9 cellular contexts compared by ENCODE assay signal in genomic region chr1:203324103-203325003, GRCh38. TPM values are rescaled to one million over a fixed set of nuclear protein-coding genes. Genes with fewer than 3 reads are reported as not detected.
A peak's percentile ranks its signal among the peaks of the same experiment; 100 is the strongest.
DNase-seq lines count a peak whose midpoint lies in the region; ATAC-seq and TF ChIP-seq lines count a peak whose summit lies in the region.
"Had no signal": no experiment of that assay in that cellular context is flagged by ENCODE, and none has a peak within 500 bp of the region (broad histone marks: within the 10 kb centered on the region; RNA-seq: fewer than 3 reads in every experiment).

No MANE protein-coding gene starts in this region.

- peak; percentile 40 for DNase-seq in stimulated activated CD4-positive, alpha-beta T cell treated with anti-CD3 and anti-CD28 coated beads, Interleukin-1b, Interleukin-23, amount 100 ng/mL, for 48 hours
- no peak for DNase-seq in stimulated activated CD4-positive, alpha-beta T cell treated with anti-CD3 and anti-CD28 coated beads, Interleukin-2, amount 100 ng/mL, for 48 hours
- DNase-seq in activated effector memory CD4-positive, alpha-beta T cell treated with anti-CD3 and anti-CD28 coated beads, Interleukin-2, amount 50 U/mL, for 16 hours: peak; percentile 81
- DNase-seq in medulla oblongata (ENCODE audit: extremely low spot score) (peak; percentile 70), vagina (ENCODE audit: extremely low spot score in 2 of 2) (no peak), kidney glomerular epithelial cell (lab: John Stamatoyannopoulos, UW) (no peak)

- H3K4me1 ChIP-seq in vagina: peaks cover 75% of the 10 kb centered on the region

- TF ChIP-seq CTCF in vagina (IDR thresholded peaks at IDR 0.05): no peak

- no peaks in the 10 kb centered on the region for H3K36me3 ChIP-seq in vagina

- H3K27me3 ChIP-seq in vagina: no peaks in the 10 kb centered on the region

- H3K4me3 ChIP-seq in vagina: no peak overlapping the region
- H3K4me3 ChIP-seq: SK-N-MC had no signal

- ATAC-seq in GM21423 (IDR thresholded peaks at IDR 0.05; ENCODE audit: unreplicated experiment) (no peak), HG02840 (IDR thresholded peaks at IDR 0.05; ENCODE audit: low FRiP score, unreplicated experiment) (no peak)

- intact Hi-C loops in vagina (cut with DNase I): loop anchor here (5.0 kb wide), 1 partner anchor 52 kb away; no protein-coding TSS in a partner anchor

- peak overlapping the region; percentile 69 for H3K27ac ChIP-seq in vagina
- H3K27ac ChIP-seq: SK-N-MC had no signal

- TF ChIP-seq POLR2A in vagina (IDR thresholded peaks at IDR 0.05): no peak

- H3K9me3 ChIP-seq in vagina: no peaks in the 10 kb centered on the region

RNA-seq across cellular contexts. Expression of gene BTG2, which starts 19.0 kb away (rescaled TPM):
- total RNA-seq in vagina: 191 TPM

RNA-seq across cellular contexts. Expression of gene FMOD, which starts 26.6 kb away (rescaled TPM):
- total RNA-seq in vagina: 80.3 TPM

Comparison
In these comparisons a context has a peak if more than half of its experiments do, and no peak if none do; other contexts are left out.
1. DNase-seq: peak in stimulated activated CD4-positive, alpha-beta T cell treated with anti-CD3 and anti-CD28 coated beads, Interleukin-1b, Interleukin-23, amount 100 ng/mL, for 48 hours (single experiment), activated effector memory CD4-positive, alpha-beta T cell treated with anti-CD3 and anti-CD28 coated beads, Interleukin-2, amount 50 U/mL, for 16 hours (single experiment) and medulla oblongata (single experiment); none in stimulated activated CD4-positive, alpha-beta T cell treated with anti-CD3 and anti-CD28 coated beads, Interleukin-2, amount 100 ng/mL, for 48 hours (0 of 2), vagina (0 of 2) and kidney glomerular epithelial cell (single experiment).